Comparison of ENCODE assay signal across 8 cellular contexts in the genomic region with DNA sequence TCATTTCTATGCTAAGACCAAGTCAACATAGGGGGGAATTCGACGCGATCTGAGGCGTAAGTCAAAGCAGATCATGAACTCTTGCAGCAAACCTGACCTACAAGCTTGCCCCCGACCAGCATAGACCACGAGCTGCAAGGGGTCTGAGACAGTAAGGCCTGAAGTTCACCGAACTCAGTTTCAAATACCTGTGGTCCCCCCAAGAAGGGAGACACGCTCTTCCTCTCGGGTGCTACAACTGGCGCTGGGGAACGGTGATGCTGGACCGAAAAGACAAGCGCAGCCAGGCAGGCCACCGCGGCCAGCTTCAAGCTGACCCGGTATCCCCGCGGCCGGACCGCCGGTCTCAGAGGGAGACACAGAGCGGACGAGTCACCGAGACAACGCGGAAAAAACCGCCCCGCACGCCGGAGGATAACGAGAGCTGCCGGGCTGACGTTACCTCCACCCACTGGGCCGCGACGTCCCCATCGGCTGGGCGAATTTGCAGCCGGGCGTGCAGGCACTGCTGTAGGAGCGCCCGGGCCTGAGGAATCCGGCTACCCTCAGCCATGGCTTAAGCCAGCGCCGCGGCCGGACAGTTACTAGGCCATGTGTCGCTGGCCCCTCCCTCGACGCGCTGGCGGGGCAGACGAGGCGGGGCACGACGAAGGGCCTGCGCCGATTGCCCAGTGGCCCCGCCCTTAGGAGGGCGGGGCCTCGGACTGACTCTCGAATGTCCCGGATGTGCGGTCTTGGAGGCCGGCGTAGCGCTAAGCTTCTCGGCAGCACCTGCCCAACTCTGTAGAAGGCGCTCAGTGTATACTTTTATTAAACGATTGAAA. TPM values are rescaled to one million over a fixed set of nuclear protein-coding genes. Genes with fewer than 3 reads are reported as not detected.
A peak's percentile ranks its signal among the peaks of the same experiment; 100 is the strongest.
DNase-seq lines count a peak whose midpoint lies in the region; ATAC-seq and TF ChIP-seq lines count a peak whose summit lies in the region.

A gene (minus strand): TSS at position 666 of the 824 bp plus-strand sequence. CDS start 113 bp downstream, at position 553.

- TF ChIP-seq POLR2A in GM19193 (IDR thresholded peaks at IDR 0.05; ENCODE audit: extremely low read depth, insufficient read depth, insufficient read length), result peak; percentile 91

- H3K9me3 Mint-ChIP-seq in activated CD4-positive, alpha-beta T cell treated with anti-CD3 and anti-CD28 coated beads for 36 hours (ENCODE audit: low read depth), result no peaks in the 10 kb centered on the region

- intact Hi-C loops in activated CD4-positive, alpha-beta T cell treated with anti-CD3 and anti-CD28 coated beads for 36 hours (cut with DNase I, micrococcal nuclease), result loop anchor here (1.0 to 5.0 kb wide), 13 partner anchors 36 to 898 kb away; a partner anchor contains a TSS

- CTCF ChIA-PET in activated CD4-positive, alpha-beta T cell treated with anti-CD3 and anti-CD28 coated beads for 36 hours (lab: Charles Lee), result interaction anchor here (0.7 to 2.6 kb wide), 6 partner anchors 7 to 1103 kb away, joined by 3 to 6 read pairs (median 4); a partner anchor contains a TSS

- H3K27ac Mint-ChIP-seq in activated CD4-positive, alpha-beta T cell treated with anti-CD3 and anti-CD28 coated beads for 36 hours, result peak within 1 kb of the TSS; percentile 95

- peak; percentile 99 for ATAC-seq in HG03439 (IDR thresholded peaks at IDR 0.05; ENCODE audit: unreplicated experiment)
- peak; percentile 99 for ATAC-seq in activated CD4-positive, alpha-beta T cell treated with anti-CD3 and anti-CD28 coated beads for 36 hours

- peak within 1 kb of the TSS; percentile 98 for H3K4me3 Mint-ChIP-seq in activated CD4-positive, alpha-beta T cell treated with anti-CD3 and anti-CD28 coated beads for 36 hours

- TF ChIP-seq CTCF in choroid plexus epithelial cell (conservative IDR thresholded peaks at IDR 0.05; ENCODE audit: low read depth, low read length), result no peak

- peaks cover 22% of the 10 kb centered on the region for H3K4me1 Mint-ChIP-seq in activated CD4-positive, alpha-beta T cell treated with anti-CD3 and anti-CD28 coated beads for 36 hours

- DNase-seq in Ammon's horn (ENCODE audit: low spot score) (peak; percentile 98), NCI-H510A (lab: John Stamatoyannopoulos, UW) (peak; percentile 92), choroid plexus epithelial cell (ENCODE audit: low read depth) (peak; percentile 97), kidney glomerular epithelial cell (lab: John Stamatoyannopoulos, UW) (peak; percentile 91)
- peak; percentile 95 for DNase-seq in activated CD4-positive, alpha-beta T cell treated with anti-CD3 and anti-CD28 coated beads for 36 hours
- peak; percentile 81 to 86 for DNase-seq in stimulated activated CD4-positive, alpha-beta T cell treated with anti-CD3 and anti-CD28 coated beads, Interleukin-1b, Interleukin-23, amount 100 ng/mL, for 1 hour (ENCODE audit: low read depth in 2 of 2)

- H3K36me3 Mint-ChIP-seq in activated CD4-positive, alpha-beta T cell treated with anti-CD3 and anti-CD28 coated beads for 36 hours (ENCODE audit: low read depth), result peaks cover 9% of the 10 kb centered on the region

- H3K27me3 Mint-ChIP-seq in activated CD4-positive, alpha-beta T cell treated with anti-CD3 and anti-CD28 coated beads for 36 hours, result peaks cover 2% of the 10 kb centered on the region

- POLR2A ChIA-PET in activated CD4-positive, alpha-beta T cell treated with anti-CD3 and anti-CD28 coated beads for 36 hours (lab: Charles Lee), result interaction anchor here (0.6 to 1.4 kb wide), 2 partner anchors 36 to 69 kb away, joined by 3 to 9 read pairs; a partner anchor contains a TSS

- peak within 1 kb of the TSS; percentile 83 for H3K4me3 ChIP-seq in choroid plexus epithelial cell (ENCODE audit: low read depth, low read length)

RNA-seq across cellular contexts. Expression of the gene that starts here (rescaled TPM):
- 10 to 100 TPM; 17.5 to 21.6 TPM for total RNA-seq in activated CD4-positive, alpha-beta T cell treated with anti-CD3 and anti-CD28 coated beads for 36 hours

Comparison
In these comparisons a context has a peak if more than half of its experiments do, and no peak if none do; other contexts are left out.
1. Peak in every context shown above with its lines: DNase-seq, ATAC-seq and H3K4me3 ChIP-seq.